ENCODE assay signal across 9 cellular contexts in genomic region chr3:151837057-151837456, GRCh38. TPM values are rescaled to one million over a fixed set of nuclear protein-coding genes. Genes with fewer than 3 reads are reported as not detected.
A peak's percentile ranks its signal among the peaks of the same experiment; 100 is the strongest.
DNase-seq lines count a peak whose midpoint lies in the region; ATAC-seq and TF ChIP-seq lines count a peak whose summit lies in the region.
"Had no signal": no experiment of that assay in that cellular context is flagged by ENCODE, and none has a peak within 500 bp of the region (broad histone marks: within the 10 kb centered on the region; RNA-seq: fewer than 3 reads in every experiment).

No MANE protein-coding gene starts in this region.

- peak overlapping the region; percentile 84 for H3K27ac Mint-ChIP-seq in type B pancreatic cell
- H3K27ac Mint-ChIP-seq: activated T-helper 2 cell treated with anti-CD3 and anti-CD28 coated beads, Interferon-gamma antibody, Interleukin-2, Interleukin-4, amounts not matched to agents 10 μg/mL and 5 μg/mL and 100 μg/mL, durations not matched to agents 14 hours and 24 hours and 36 hours had no signal

- H3K27me3 ChIP-seq in SJCRH30 = no peaks in the 10 kb centered on the region

- ATAC-seq in GM19397 (IDR thresholded peaks at IDR 0.05; ENCODE audit: unreplicated experiment) = no peak

- H3K36me3 ChIP-seq in SJCRH30 = no peaks in the 10 kb centered on the region

- no peaks in the 10 kb centered on the region for H3K36me3 Mint-ChIP-seq in type B pancreatic cell

- peaks cover 15% of the 10 kb centered on the region for H3K4me1 Mint-ChIP-seq in type B pancreatic cell (ENCODE audit: unreplicated experiment)

- TF ChIP-seq CTCF in fibroblast of villous mesenchyme (IDR thresholded peaks at IDR 0.05; ENCODE audit: insufficient read depth, low read depth, low read length) (no peak), type B pancreatic cell (conservative IDR thresholded peaks at IDR 0.05) (no peak)

- H3K27me3 Mint-ChIP-seq in type B pancreatic cell = no peaks in the 10 kb centered on the region

- H3K4me3 ChIP-seq in SJCRH30 (no peak overlapping the region), fibroblast of villous mesenchyme (ENCODE audit: low read depth, low read length) (no peak overlapping the region)

- DNase-seq in SKM-1 treated with dmso at 0.1 percent for 144 hours (lab: John Stamatoyannopoulos, UW; ENCODE audit: unreplicated experiment) (peak; percentile 21), SKM-1 (lab: John Stamatoyannopoulos, UW; ENCODE audit: unreplicated experiment) (no peak), SJCRH30 (peak; percentile 18 to 50), fibroblast of villous mesenchyme (ENCODE audit: low read depth) (peak; percentile 75), type B pancreatic cell (ENCODE audit: extremely low spot score, unreplicated experiment) (no peak), nucleus accumbens (lab: John Stamatoyannopoulos, UW) (no peak), NCI-H1048 (lab: John Stamatoyannopoulos, UW) (no peak)

- H3K9me3 ChIP-seq in SJCRH30 (replicated peaks) = no peaks in the 10 kb centered on the region

- peak overlapping the region; percentile 37 for H3K4me3 Mint-ChIP-seq in type B pancreatic cell

- H3K9me3 Mint-ChIP-seq in type B pancreatic cell = no peaks in the 10 kb centered on the region
- H3K9me3 Mint-ChIP-seq: activated T-helper 2 cell treated with anti-CD3 and anti-CD28 coated beads, Interferon-gamma antibody, Interleukin-2, Interleukin-4, amounts not matched to agents 10 μg/mL and 5 μg/mL and 100 μg/mL, durations not matched to agents 14 hours and 24 hours and 36 hours had no signal

- H3K27ac ChIP-seq in SJCRH30 = peak overlapping the region; percentile 38

- H3K4me1 ChIP-seq in SJCRH30 = peaks cover 21% of the 10 kb centered on the region

RNA-seq across cellular contexts. Expression of gene AADAC, which starts 23.1 kb away (rescaled TPM):
- total RNA-seq in SJCRH30 (2014; rRNA removed; shearing (Covaris generic)) = not detected in 2 replicates
- total RNA-seq in fibroblast of villous mesenchyme = 0.32 TPM in 1 of 2 replicates, not detected in the other
- 1.3 and 1.4 TPM in 2 replicates for total RNA-seq in type B pancreatic cell (ENCODE audit: low replicate concordance)
- total RNA-seq: activated T-helper 2 cell treated with anti-CD3 and anti-CD28 coated beads, Interferon-gamma antibody, Interleukin-2, Interleukin-4, amounts not matched to agents 10 μg/mL and 5 μg/mL and 100 μg/mL, durations not matched to agents 14 hours and 24 hours and 36 hours had no signal

RNA-seq across cellular contexts. Expression of gene SUCNR1, which starts 36.4 kb away (rescaled TPM):
- total RNA-seq in SJCRH30 (2014; rRNA removed; shearing (Covaris generic)) = 0.41 and 0.61 TPM in 2 replicates
- 0.32 and 0.43 TPM in 2 replicates for total RNA-seq in fibroblast of villous mesenchyme
- 0.75 TPM in 1 of 2 replicates, not detected in the other for total RNA-seq in type B pancreatic cell (ENCODE audit: low replicate concordance)
- total RNA-seq: activated T-helper 2 cell treated with anti-CD3 and anti-CD28 coated beads, Interferon-gamma antibody, Interleukin-2, Interleukin-4, amounts not matched to agents 10 μg/mL and 5 μg/mL and 100 μg/mL, durations not matched to agents 14 hours and 24 hours and 36 hours had no signal

Comparison
In these comparisons a context has a peak if more than half of its experiments do, and no peak if none do; other contexts are left out.
1. DNase-seq: peak in SKM-1 treated with dmso at 0.1 percent for 144 hours (single experiment), SJCRH30 (2 of 2) and fibroblast of villous mesenchyme (single experiment); none in SKM-1 (single experiment), type B pancreatic cell (single experiment), nucleus accumbens (0 of 56) and NCI-H1048 (single experiment).